8 cellular contexts compared by ENCODE assay signal in the genomic region with DNA sequence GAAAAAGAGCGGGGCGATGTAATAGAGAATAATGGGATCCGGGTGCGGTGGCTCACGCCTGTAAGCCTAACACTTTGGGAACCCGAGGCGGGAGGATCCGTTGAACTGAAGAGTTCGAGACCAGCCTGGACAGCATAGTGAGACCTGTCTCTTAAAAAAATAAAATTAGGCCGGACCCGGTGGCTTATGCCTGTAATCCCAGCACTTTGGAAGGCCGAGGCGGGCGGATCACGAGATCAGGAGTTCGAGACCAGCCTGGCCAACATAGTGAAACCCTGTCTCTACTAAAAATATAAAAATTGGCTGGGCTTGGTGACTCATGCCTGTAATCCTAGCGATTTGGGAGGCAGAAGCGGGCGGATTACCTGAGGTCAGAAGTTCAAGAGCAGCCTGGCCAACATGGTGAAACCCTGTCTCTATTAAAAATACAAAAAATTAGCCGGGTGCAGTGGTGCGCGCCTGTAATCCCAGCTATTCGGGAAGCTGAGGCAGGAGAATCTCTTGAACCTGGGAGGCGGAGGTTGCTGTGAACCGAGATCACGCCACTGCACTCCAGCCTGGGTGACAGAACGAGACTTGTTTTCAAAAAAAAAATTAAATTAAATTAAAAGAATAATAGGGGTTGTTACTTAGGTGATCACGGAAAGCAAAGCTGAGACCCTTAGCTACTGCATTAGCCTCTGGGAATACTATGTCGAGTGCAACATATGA. TPM values are rescaled to one million over a fixed set of nuclear protein-coding genes. Genes with fewer than 3 reads are reported as not detected.
DNase-seq lines count a peak whose midpoint lies in the region; ATAC-seq and TF ChIP-seq lines count a peak whose summit lies in the region.
"Not testable (repeated sequence)": the region's sequence is repeated elsewhere in the genome, so short reads cannot be mapped to it uniquely, and the experiment has no call there.

No MANE protein-coding gene starts in this region.

- peaks cover 26% of the 10 kb centered on the region for H3K4me1 ChIP-seq in A673 (ENCODE audit: insufficient read depth, low read length, poor library complexity, severe bottlenecking)
- peaks cover 28% of the 10 kb centered on the region for H3K4me1 ChIP-seq in RWPE2 (ENCODE audit: insufficient read depth, poor library complexity, severe bottlenecking)
- H3K4me1 ChIP-seq in duodenal mucosa (ENCODE audit: control insufficient read depth in 1 of 2, insufficient read depth in 2 of 2, low read length in 2 of 2): peaks cover 30 to 40% of the 10 kb centered on the region in 2 donors
- H3K4me1 ChIP-seq in iPS-15b (ENCODE audit: control insufficient read depth, insufficient read depth, low read length): peaks cover 20% of the 10 kb centered on the region

- not testable (repeated sequence) for H3K9me3 ChIP-seq in A673 (ENCODE audit: low read depth, low read length, poor library complexity, severe bottlenecking); RWPE2 (ENCODE audit: severe bottlenecking); duodenal mucosa (ENCODE audit: control insufficient read depth in 1 of 2, low read length in 2 of 2); iPS-15b (ENCODE audit: control insufficient read depth, insufficient read depth, low read length)

- H3K27me3 Mint-ChIP-seq in activated naive CD4-positive, alpha-beta T cell treated with anti-CD3 and anti-CD28 coated beads, Interleukin-2, amount 10 ng/mL, durations not matched to agents 7 days and 5 days; natural killer cell (ENCODE audit: low read depth in 2 of 2): not testable (repeated sequence)

- BruUV-seq in A673 (replicated peaks; lab: Mats Ljungman, UMichigan): not testable (repeated sequence)

- not testable (repeated sequence) for DNase-seq in A673 (ENCODE audit: low spot score); HFF-Myc (ENCODE audit: extremely low read depth, low read depth); RWPE2 (ENCODE audit: low spot score); activated naive CD4-positive, alpha-beta T cell treated with anti-CD3 and anti-CD28 coated beads, Interleukin-2, amount 10 ng/mL, durations not matched to agents 7 days and 5 days; natural killer cell; stimulated activated effector memory CD8-positive, alpha-beta T cell treated with anti-CD3 and anti-CD28 coated beads, Interleukin-12 subunit alpha, Interleukin-12 subunit beta, amount 100 ng/mL, for 72 hours (ENCODE audit: low spot score in 2 of 2)

- intact Hi-C loops in A673 (cut with micrococcal nuclease; ENCODE audit: unreplicated experiment): not testable (repeated sequence)
- intact Hi-C loops in natural killer cell (cut with micrococcal nuclease): loop anchor here (5.0 kb wide), 1 partner anchor 708 kb away; a partner anchor contains a TSS

- ATAC-seq in RWPE2 (ENCODE audit: low read depth); natural killer cell; stimulated activated effector memory CD8-positive, alpha-beta T cell treated with anti-CD3 and anti-CD28 coated beads, Interleukin-12 subunit alpha, Interleukin-12 subunit beta, amount 100 ng/mL, for 72 hours: not testable (repeated sequence)

- POLR2A ChIA-PET in A673 (lab: Charles Lee; ENCODE audit: low non-redundant PET): not testable (repeated sequence)

- peak overlapping the region; percentile 91 for H3K27ac ChIP-seq in A673 (ENCODE audit: low read depth, low read length, poor library complexity, severe bottlenecking)
- peak overlapping the region; percentile 74 for H3K27ac ChIP-seq in RWPE2 (ENCODE audit: poor library complexity, severe bottlenecking)
- H3K27ac ChIP-seq in duodenal mucosa (ENCODE audit: low read depth, low read length): peak overlapping the region; percentile 80

- H3K36me3 Mint-ChIP-seq in activated naive CD4-positive, alpha-beta T cell treated with anti-CD3 and anti-CD28 coated beads, Interleukin-2, amount 10 ng/mL, durations not matched to agents 7 days and 5 days: peaks cover 38% of the 10 kb centered on the region
- H3K36me3 Mint-ChIP-seq in natural killer cell: not testable (repeated sequence)
- peaks cover 69% of the 10 kb centered on the region for H3K36me3 Mint-ChIP-seq in stimulated activated effector memory CD8-positive, alpha-beta T cell treated with anti-CD3 and anti-CD28 coated beads, Interleukin-12 subunit alpha, Interleukin-12 subunit beta, amount 100 ng/mL, for 72 hours

- H3K4me1 Mint-ChIP-seq in activated naive CD4-positive, alpha-beta T cell treated with anti-CD3 and anti-CD28 coated beads, Interleukin-2, amount 10 ng/mL, durations not matched to agents 7 days and 5 days: peaks cover 61% of the 10 kb centered on the region
- H3K4me1 Mint-ChIP-seq in natural killer cell: peaks cover 37 to 52% of the 10 kb centered on the region in 2 donors
- peaks cover 36% of the 10 kb centered on the region for H3K4me1 Mint-ChIP-seq in stimulated activated effector memory CD8-positive, alpha-beta T cell treated with anti-CD3 and anti-CD28 coated beads, Interleukin-12 subunit alpha, Interleukin-12 subunit beta, amount 100 ng/mL, for 72 hours

- H3K9ac ChIP-seq in duodenal mucosa (ENCODE audit: low read depth in 1 of 2, low read length in 2 of 2) (peak overlapping the region in 1 of 2 donors; percentile 56), iPS-15b (ENCODE audit: low read depth, low read length) (peak overlapping the region; percentile 54)

- H3K4me3 Mint-ChIP-seq in activated naive CD4-positive, alpha-beta T cell treated with anti-CD3 and anti-CD28 coated beads, Interleukin-2, amount 10 ng/mL, durations not matched to agents 7 days and 5 days: peak overlapping the region; percentile 100
- H3K4me3 Mint-ChIP-seq in natural killer cell: peak overlapping the region; percentile 91
- H3K4me3 Mint-ChIP-seq in stimulated activated effector memory CD8-positive, alpha-beta T cell treated with anti-CD3 and anti-CD28 coated beads, Interleukin-12 subunit alpha, Interleukin-12 subunit beta, amount 100 ng/mL, for 72 hours: peak overlapping the region; percentile 96

- H3K4me3 ChIP-seq in A673 (ENCODE audit: low read depth, low read length, poor library complexity, severe bottlenecking): not testable (repeated sequence)
- H3K4me3 ChIP-seq in HFF-Myc (replicated peaks; ENCODE audit: low read depth, low read length) (peak overlapping the region; percentile 68), RWPE2 (ENCODE audit: severe bottlenecking) (peak overlapping the region; percentile 74), duodenal mucosa (ENCODE audit: low read depth in 1 of 2, low read length in 2 of 2) (peak overlapping the region; percentile 78 to 93), iPS-15b (ENCODE audit: low read depth, low read length) (peak overlapping the region; percentile 52)

- H3K27ac Mint-ChIP-seq in activated naive CD4-positive, alpha-beta T cell treated with anti-CD3 and anti-CD28 coated beads, Interleukin-2, amount 10 ng/mL, durations not matched to agents 7 days and 5 days: peak overlapping the region; percentile 100
- peak overlapping the region; percentile 98 to 99 for H3K27ac Mint-ChIP-seq in natural killer cell
- peak overlapping the region; percentile 95 for H3K27ac Mint-ChIP-seq in stimulated activated effector memory CD8-positive, alpha-beta T cell treated with anti-CD3 and anti-CD28 coated beads, Interleukin-12 subunit alpha, Interleukin-12 subunit beta, amount 100 ng/mL, for 72 hours

- H3K9me3 Mint-ChIP-seq in activated naive CD4-positive, alpha-beta T cell treated with anti-CD3 and anti-CD28 coated beads, Interleukin-2, amount 10 ng/mL, durations not matched to agents 7 days and 5 days; natural killer cell; stimulated activated effector memory CD8-positive, alpha-beta T cell treated with anti-CD3 and anti-CD28 coated beads, Interleukin-12 subunit alpha, Interleukin-12 subunit beta, amount 100 ng/mL, for 72 hours: not testable (repeated sequence)

- CTCF ChIA-PET in A673 (lab: Charles Lee); activated naive CD4-positive, alpha-beta T cell treated with anti-CD3 and anti-CD28 coated beads, Interleukin-2, amount 10 ng/mL, durations not matched to agents 7 days and 5 days (lab: Charles Lee): not testable (repeated sequence)

- H3K27me3 ChIP-seq in A673 (replicated peaks; ENCODE audit: insufficient read depth, low read depth, low read length, poor library complexity); RWPE2 (ENCODE audit: insufficient read depth, poor library complexity, severe bottlenecking); duodenal mucosa (ENCODE audit: control insufficient read depth in 1 of 2, insufficient read depth in 2 of 2, low read length in 2 of 2); iPS-15b (ENCODE audit: control insufficient read depth, insufficient read depth, low read length): not testable (repeated sequence)

- not testable (repeated sequence) for TF ChIP-seq CTCF in A673 (conservative IDR thresholded peaks at IDR 0.05; ENCODE audit: low read depth, low read length); HFF-Myc (IDR thresholded peaks at IDR 0.05; ENCODE audit: low read depth, low read length, missing control alignments); RWPE2 (IDR thresholded peaks at IDR 0.05; ENCODE audit: poor library complexity, severe bottlenecking); natural killer cell (IDR thresholded peaks at IDR 0.05)

- peaks cover 24% of the 10 kb centered on the region for H3K36me3 ChIP-seq in A673 (ENCODE audit: insufficient read depth, low read length, poor library complexity, severe bottlenecking)
- peaks cover 42% of the 10 kb centered on the region for H3K36me3 ChIP-seq in RWPE2 (ENCODE audit: low read depth)
- H3K36me3 ChIP-seq in duodenal mucosa (ENCODE audit: control insufficient read depth in 1 of 2, insufficient read depth in 2 of 2, low read length in 2 of 2): peaks cover 7 to 11% of the 10 kb centered on the region in 2 donors
- H3K36me3 ChIP-seq in iPS-15b (ENCODE audit: control insufficient read depth, insufficient read depth, low read length): peaks cover 15% of the 10 kb centered on the region

RNA-seq across cellular contexts. Expression of a gene that starts 0.7 kb away (rescaled TPM):
- total RNA-seq in A673 (2021) (37.5 and 38.7 TPM in 2 replicates), natural killer cell (10 to 100 TPM; 44.3 to 57.4 (median 45.1) TPM)

RNA-seq across cellular contexts. Expression of a gene that starts 2.0 kb away (rescaled TPM):
- 58.5 and 60.1 TPM in 2 replicates for total RNA-seq in A673 (2021)
- total RNA-seq in natural killer cell: 10 to 100 TPM; 45.8 to 62.2 (median 55.6) TPM
